ENCODE assay signal across 8 cellular contexts in the genomic region with DNA sequence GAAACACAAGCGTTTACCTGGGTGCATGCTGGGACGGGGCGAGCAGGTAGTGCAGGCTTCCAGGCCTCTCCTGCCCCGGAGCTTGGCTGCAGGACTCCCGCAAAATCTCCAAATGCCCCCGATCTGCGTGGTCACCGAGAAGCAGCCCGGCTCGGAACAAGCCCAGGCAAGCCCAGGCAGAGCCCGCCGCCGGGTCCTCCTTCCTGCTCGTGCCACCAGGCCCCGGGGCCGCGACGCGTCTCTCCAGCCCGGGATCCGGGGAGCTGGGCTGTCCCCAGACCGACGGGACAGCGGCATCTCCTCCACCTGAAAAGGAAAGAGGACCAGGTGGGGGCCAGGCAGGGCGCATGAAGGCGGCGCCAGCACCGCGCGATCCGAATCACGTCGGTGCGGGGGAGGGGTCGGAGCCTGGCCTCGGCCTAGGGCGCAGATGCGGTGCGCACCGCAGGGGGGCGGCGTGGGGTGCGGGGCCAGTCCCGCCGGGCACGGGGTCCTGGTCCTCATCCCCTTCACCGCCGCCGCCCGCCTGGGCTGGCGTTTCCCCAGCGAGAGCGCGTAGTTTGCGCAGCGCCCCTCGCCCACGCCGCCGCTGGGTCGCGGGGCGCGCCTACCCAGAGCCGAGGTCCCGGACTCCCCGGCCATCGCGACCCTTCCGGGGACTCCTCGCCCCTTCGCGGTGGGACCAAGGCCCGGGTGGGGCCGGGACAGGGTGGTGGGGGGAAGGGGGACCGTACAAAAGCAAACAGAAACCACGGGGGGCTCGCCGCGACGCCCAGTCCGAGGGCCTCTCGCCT. TPM values are rescaled to one million over a fixed set of nuclear protein-coding genes. Genes with fewer than 3 reads are reported as not detected.
A peak's percentile ranks its signal among the peaks of the same experiment; 100 is the strongest.
DNase-seq lines count a peak whose midpoint lies in the region; ATAC-seq and TF ChIP-seq lines count a peak whose summit lies in the region.

No MANE protein-coding gene starts in this region.

- H3K9me3 ChIP-seq in liver (ENCODE audit: control insufficient read depth in 4 of 4, low read length in 3 of 4) (no peaks in the 10 kb centered on the region), thoracic aorta (no peaks in the 10 kb centered on the region)

- peak; percentile 56 for ATAC-seq in GM18511 (IDR thresholded peaks at IDR 0.05; ENCODE audit: unreplicated experiment)
- no peak for ATAC-seq in thoracic aorta (ENCODE audit: insufficient number of reproducible peaks, low FRiP score, low read depth)
- no peak for ATAC-seq in GM21576 (IDR thresholded peaks at IDR 0.05; ENCODE audit: unreplicated experiment)

- H3K36me3 ChIP-seq in liver (ENCODE audit: control insufficient read depth in 4 of 4, insufficient read depth in 3 of 4, low read depth in 1 of 4, low read length in 3 of 4) (no peaks in the 10 kb centered on the region), thoracic aorta (no peaks in the 10 kb centered on the region)

- peak overlapping the region; percentile 24 to 78 for H3K9ac ChIP-seq in liver (ENCODE audit: low read depth in 1 of 2, low read length in 2 of 2)

- no peak for TF ChIP-seq RAD21 in liver (IDR thresholded peaks at IDR 0.05)

- H3K27ac ChIP-seq in liver (ENCODE audit: low read depth in 1 of 2, low read length in 2 of 2) (no peak overlapping the region), thoracic aorta (peak overlapping the region; percentile 57 to 76)

- peak overlapping the region; percentile 82 for H3K4me3 ChIP-seq in choroid plexus epithelial cell (ENCODE audit: low read depth, low read length)
- peak overlapping the region in 2 of 3 donors; percentile 68 to 78 for H3K4me3 ChIP-seq in liver (ENCODE audit: low read depth in 1 of 3, low read length in 3 of 3)
- H3K4me3 ChIP-seq in thoracic aorta, result peak overlapping the region; percentile 97

- 3% methylated on average over 83 of the region's 83 CpGs for WGBS in liver

- TF ChIP-seq CTCF in choroid plexus epithelial cell (conservative IDR thresholded peaks at IDR 0.05; ENCODE audit: low read depth, low read length) (no peak), liver (IDR thresholded peaks at IDR 0.05; ENCODE audit: low read depth, low read length, missing input control) (no peak), thoracic aorta (IDR thresholded peaks at IDR 0.05) (peak; percentile 38)

- H3K27me3 ChIP-seq in liver (ENCODE audit: control insufficient read depth in 4 of 4, insufficient read depth in 4 of 4, low read length in 3 of 4) (no peaks in the 10 kb centered on the region), thoracic aorta (replicated peaks; ENCODE audit: insufficient read depth) (no peaks in the 10 kb centered on the region)

- peak; percentile 68 for DNase-seq in AG08396 (ENCODE audit: low spot score)
- peak; percentile 23 for DNase-seq in NCI-H2171 (lab: John Stamatoyannopoulos, UW)
- DNase-seq in choroid plexus epithelial cell (ENCODE audit: low read depth), result peak; percentile 55
- no peak for DNase-seq in thoracic aorta (ENCODE audit: low spot score)
- no peak for DNase-seq in H4 (ENCODE audit: low spot score)

- H3K4me1 ChIP-seq in liver (ENCODE audit: control insufficient read depth in 4 of 4, insufficient read depth in 4 of 4, low read length in 3 of 4), result peaks cover 0 to 20% (median 10%) of the 10 kb centered on the region in 4 donors
- H3K4me1 ChIP-seq in thoracic aorta (ENCODE audit: control insufficient read depth in 1 of 2, low read depth in 2 of 2), result peaks cover 18 to 38% of the 10 kb centered on the region in 2 donors

TF ChIP-seq in liver, 16 proteins besides CTCF, POLR2A, EP300 and RAD21:
- TF ChIP-seq RXRA (IDR thresholded peaks at IDR 0.05), result no peak
- TF ChIP-seq JUND (IDR thresholded peaks at IDR 0.05), result no peak
- no peak for TF ChIP-seq NR2F2 (IDR thresholded peaks at IDR 0.05)
- no peak for TF ChIP-seq FOXA2 (IDR thresholded peaks at IDR 0.05)
- TF ChIP-seq YY1 (IDR thresholded peaks at IDR 0.05), result no peak
- TF ChIP-seq, protein P1, sequence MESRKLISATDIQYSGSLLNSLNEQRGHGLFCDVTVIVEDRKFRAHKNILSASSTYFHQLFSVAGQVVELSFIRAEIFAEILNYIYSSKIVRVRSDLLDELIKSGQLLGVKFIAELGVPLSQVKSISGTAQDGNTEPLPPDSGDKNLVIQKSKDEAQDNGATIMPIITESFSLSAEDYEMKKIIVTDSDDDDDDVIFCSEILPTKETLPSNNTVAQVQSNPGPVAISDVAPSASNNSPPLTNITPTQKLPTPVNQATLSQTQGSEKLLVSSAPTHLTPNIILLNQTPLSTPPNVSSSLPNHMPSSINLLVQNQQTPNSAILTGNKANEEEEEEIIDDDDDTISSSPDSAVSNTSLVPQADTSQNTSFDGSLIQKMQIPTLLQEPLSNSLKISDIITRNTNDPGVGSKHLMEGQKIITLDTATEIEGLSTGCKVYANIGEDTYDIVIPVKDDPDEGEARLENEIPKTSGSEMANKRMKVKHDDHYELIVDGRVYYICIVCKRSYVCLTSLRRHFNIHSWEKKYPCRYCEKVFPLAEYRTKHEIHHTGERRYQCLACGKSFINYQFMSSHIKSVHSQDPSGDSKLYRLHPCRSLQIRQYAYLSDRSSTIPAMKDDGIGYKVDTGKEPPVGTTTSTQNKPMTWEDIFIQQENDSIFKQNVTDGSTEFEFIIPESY (IDR thresholded peaks at IDR 0.05), result no peak
- TF ChIP-seq EGR1 (IDR thresholded peaks at IDR 0.05; ENCODE audit: low read depth in 2 of 2), result no peak
TF ChIP-seq in liver: peak in this region for 0.

RNA-seq across cellular contexts. Expression of gene H6PD, which starts 52.4 kb away (rescaled TPM):
- 100 to 1,000 TPM in 1 of 2 donors, 10 to 100 TPM in 1; 47.7 to 134 TPM for total RNA-seq in liver
- 10 to 100 TPM; 28.9 to 65.8 TPM for polyA plus RNA-seq in liver
- total RNA-seq in thoracic aorta, result 10 to 100 TPM; 57.8 to 80.6 TPM
- 10.0 and 10.3 TPM in 2 replicates for total RNA-seq in H4 (2014; rRNA removed; shearing (Covaris generic))

RNA-seq across cellular contexts. Expression of gene GPR157, which starts 53.3 kb away (rescaled TPM):
- total RNA-seq in liver, result 1 to 10 TPM; 1.3 to 7.0 TPM
- polyA plus RNA-seq in liver, result 1 to 10 TPM; 2.1 to 2.4 TPM
- 1 to 10 TPM; 5.4 to 7.0 TPM for total RNA-seq in thoracic aorta
- 1.9 TPM in 2 replicates for total RNA-seq in H4 (2014; rRNA removed; shearing (Covaris generic))

Comparison
In these comparisons a context has a peak if more than half of its experiments do, and no peak if none do; other contexts are left out.
1. DNase-seq: peak in AG08396 (single experiment), NCI-H2171 (single experiment) and choroid plexus epithelial cell (single experiment); none in thoracic aorta (single experiment) and H4 (single experiment).
2. H3K27ac ChIP-seq: peak in thoracic aorta (2 of 2); none in liver (0 of 2).
3. Peak in every context shown above with its lines, with median percentiles within 50 percentile points of each other: H3K4me3 ChIP-seq.